In the genomic region with DNA sequence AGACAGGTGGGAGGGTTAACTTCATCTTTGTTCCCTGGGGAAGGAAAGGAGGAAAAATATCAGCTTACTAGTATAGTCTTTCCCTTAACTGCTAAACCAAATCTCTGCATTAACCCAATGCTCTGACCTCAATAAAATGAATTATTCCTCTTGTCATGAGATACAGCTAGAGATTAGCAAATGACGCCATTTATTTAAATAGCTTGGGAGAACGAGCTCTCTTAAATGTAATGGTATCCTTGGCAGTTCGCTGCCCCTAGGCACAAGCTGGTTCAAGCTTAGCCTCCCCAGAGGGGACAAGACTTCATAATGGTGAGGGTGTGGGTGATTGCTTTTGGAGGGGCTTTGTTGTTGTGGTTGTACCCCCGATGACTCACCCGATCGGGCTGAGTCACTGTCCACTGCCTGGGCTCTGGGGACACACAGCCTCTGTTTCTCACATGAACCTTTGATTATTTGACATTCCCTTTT, we compare ENCODE assay signal across 18 cellular contexts. TPM values are rescaled to one million over a fixed set of nuclear protein-coding genes. Genes with fewer than 3 reads are reported as not detected.
DNase-seq lines count a peak whose midpoint lies in the region; ATAC-seq and TF ChIP-seq lines count a peak whose summit lies in the region.
"Had no signal": no experiment of that assay in that cellular context is flagged by ENCODE, and none has a peak within 500 bp of the region (broad histone marks: within the 10 kb centered on the region; RNA-seq: fewer than 3 reads in every experiment).

No MANE protein-coding gene starts in this region.

- no peaks in the 10 kb centered on the region for H3K27me3 ChIP-seq in ACC112 (ENCODE audit: insufficient read depth, low read length)
- H3K27me3 ChIP-seq: spleen, stomach had no signal

- H3K27ac ChIP-seq in ACC112 (ENCODE audit: low read depth, low read length) = peak overlapping the region; percentile 63
- H3K27ac ChIP-seq: spleen, VCaP had no signal

- TF ChIP-seq CTCF in HFFc6 (IDR thresholded peaks at IDR 0.05) (no peak), WTC11 (IDR thresholded peaks at IDR 0.05) (no peak), mesothelial cell of epicardium (IDR thresholded peaks at IDR 0.05; ENCODE audit: unreplicated experiment) (no peak)

- H3K27ac Mint-ChIP-seq in HFFc6 = peak overlapping the region; percentile 3
- 0 out of 2 replicates have a peak overlapping the region, but pooled peaks have one; percentile 50 for H3K27ac Mint-ChIP-seq in WTC11
- H3K27ac Mint-ChIP-seq in mesothelial cell of epicardium = peak overlapping the region; percentile 95
- H3K27ac Mint-ChIP-seq: activated naive CD4-positive, alpha-beta T cell treated with anti-CD3 and anti-CD28 coated beads, Interleukin-2, amount 10 ng/mL, durations not matched to agents 7 days and 5 days; effector memory CD8-positive, alpha-beta T cell; memory B cell had no signal

- DNase-seq in HFFc6 = no peak
- no peak for DNase-seq in WTC11 (ENCODE audit: low spot score)
- no peak for DNase-seq in mesothelial cell of epicardium (ENCODE audit: low spot score in 2 of 2, unreplicated experiment in 2 of 2)
- DNase-seq in HuH-7.5 (ENCODE audit: low spot score) = no peak
- DNase-seq in activated CD4-positive, alpha-beta T cell treated with anti-CD3 and anti-CD28 coated beads for 4 hours = no peak
- no peak for DNase-seq in ecto neural progenitor cell (ENCODE audit: low spot score)
- DNase-seq: activated naive CD4-positive, alpha-beta T cell treated with anti-CD3 and anti-CD28 coated beads, Interleukin-2, amount 10 ng/mL, durations not matched to agents 7 days and 5 days; effector memory CD8-positive, alpha-beta T cell; NCI-H226; occipital lobe; SK-N-SH; spleen; stomach had no signal

- H3K9me3 Mint-ChIP-seq in HFFc6 (no peaks in the 10 kb centered on the region), WTC11 (no peaks in the 10 kb centered on the region; the same call in 1 of the 2 replicates), mesothelial cell of epicardium (no peaks in the 10 kb centered on the region)
- H3K9me3 Mint-ChIP-seq: activated naive CD4-positive, alpha-beta T cell treated with anti-CD3 and anti-CD28 coated beads, Interleukin-2, amount 10 ng/mL, durations not matched to agents 7 days and 5 days; effector memory CD8-positive, alpha-beta T cell; memory B cell had no signal

- no peaks in the 10 kb centered on the region for H3K36me3 ChIP-seq in ACC112 (ENCODE audit: insufficient read depth, low read length)

- no peak overlapping the region; the same call in 1 of the 2 replicates for H3K4me3 ChIP-seq in ACC112 (ENCODE audit: low read depth, low read length)
- H3K4me3 ChIP-seq: HAP-1, spleen, stomach had no signal

- POLR2A ChIA-PET in WTC11 (lab: Charles Lee) = interaction anchor here (1.0 kb wide), 2 partner anchors 15 to 19 kb away, joined by 4 to 6 read pairs; a partner anchor contains a TSS

- ATAC-seq in WTC11 (no peak), HG03135 (IDR thresholded peaks at IDR 0.05; ENCODE audit: unreplicated experiment) (no peak)
- ATAC-seq: effector memory CD8-positive, alpha-beta T cell had no signal

- H2AFZ ChIP-seq in ACC112 (ENCODE audit: low read length, unreplicated experiment) = no peak overlapping the region

- H3K4me3 Mint-ChIP-seq in HFFc6 (no peak overlapping the region), WTC11 (no peak overlapping the region), mesothelial cell of epicardium (peak overlapping the region; percentile 3)
- H3K4me3 Mint-ChIP-seq: activated naive CD4-positive, alpha-beta T cell treated with anti-CD3 and anti-CD28 coated beads, Interleukin-2, amount 10 ng/mL, durations not matched to agents 7 days and 5 days; effector memory CD8-positive, alpha-beta T cell; memory B cell had no signal

- peaks cover 1% of the 10 kb centered on the region for H3K79me2 ChIP-seq in ACC112 (ENCODE audit: control insufficient read depth, insufficient read depth, low read length, unreplicated experiment)

- peaks cover 36% of the 10 kb centered on the region for H3K4me1 ChIP-seq in ACC112 (ENCODE audit: control insufficient read depth, insufficient read depth, low read length, unreplicated experiment)

- no peaks in the 10 kb centered on the region; the same call in 1 of the 2 replicates for H3K27me3 Mint-ChIP-seq in HFFc6 (ENCODE audit: insufficient read depth)
- H3K27me3 Mint-ChIP-seq in WTC11 (ENCODE audit: low read depth) = no peaks in the 10 kb centered on the region
- no peaks in the 10 kb centered on the region for H3K27me3 Mint-ChIP-seq in mesothelial cell of epicardium (ENCODE audit: low read depth)
- H3K27me3 Mint-ChIP-seq: activated naive CD4-positive, alpha-beta T cell treated with anti-CD3 and anti-CD28 coated beads, Interleukin-2, amount 10 ng/mL, durations not matched to agents 7 days and 5 days; effector memory CD8-positive, alpha-beta T cell; memory B cell had no signal

- peaks cover 12% of the 10 kb centered on the region for H3K36me3 Mint-ChIP-seq in HFFc6 (ENCODE audit: low read depth)
- H3K36me3 Mint-ChIP-seq in WTC11 = 0 out of 2 replicates have a peak, but pooled peaks cover 4% of the 10 kb centered on the region
- H3K36me3 Mint-ChIP-seq in mesothelial cell of epicardium = peaks cover 19% of the 10 kb centered on the region

- H3K4me1 Mint-ChIP-seq in HFFc6 (ENCODE audit: low read depth) = peaks cover 48% of the 10 kb centered on the region
- peaks cover 19% of the 10 kb centered on the region for H3K4me1 Mint-ChIP-seq in WTC11
- peaks cover 57% of the 10 kb centered on the region for H3K4me1 Mint-ChIP-seq in mesothelial cell of epicardium

- CTCF ChIA-PET in WTC11 (lab: Charles Lee) = interaction anchor here (1.0 to 1.7 kb wide), 2 partner anchors 14 to 19 kb away, joined by 7 to 8 read pairs; a partner anchor contains a TSS

TF ChIP-seq in WTC11, 78 proteins besides CTCF, POLR2A, EP300 and RAD21:
- TF ChIP-seq, protein P1, sequence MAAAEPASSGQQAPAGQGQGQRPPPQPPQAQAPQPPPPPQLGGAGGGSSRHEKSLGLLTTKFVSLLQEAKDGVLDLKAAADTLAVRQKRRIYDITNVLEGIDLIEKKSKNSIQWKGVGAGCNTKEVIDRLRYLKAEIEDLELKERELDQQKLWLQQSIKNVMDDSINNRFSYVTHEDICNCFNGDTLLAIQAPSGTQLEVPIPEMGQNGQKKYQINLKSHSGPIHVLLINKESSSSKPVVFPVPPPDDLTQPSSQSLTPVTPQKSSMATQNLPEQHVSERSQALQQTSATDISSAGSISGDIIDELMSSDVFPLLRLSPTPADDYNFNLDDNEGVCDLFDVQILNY (CRISPR knock-in tag; IDR thresholded peaks at IDR 0.05) = no peak
- TF ChIP-seq EMX1 (CRISPR knock-in tag; IDR thresholded peaks at IDR 0.05) (no peak), JUN (CRISPR knock-in tag; IDR thresholded peaks at IDR 0.05) (no peak), SP1 (CRISPR knock-in tag; conservative IDR thresholded peaks at IDR 0.05) (no peak), NFYB (CRISPR knock-in tag; conservative IDR thresholded peaks at IDR 0.05; ENCODE audit: low read depth) (no peak)
- TF ChIP-seq, protein P2, sequence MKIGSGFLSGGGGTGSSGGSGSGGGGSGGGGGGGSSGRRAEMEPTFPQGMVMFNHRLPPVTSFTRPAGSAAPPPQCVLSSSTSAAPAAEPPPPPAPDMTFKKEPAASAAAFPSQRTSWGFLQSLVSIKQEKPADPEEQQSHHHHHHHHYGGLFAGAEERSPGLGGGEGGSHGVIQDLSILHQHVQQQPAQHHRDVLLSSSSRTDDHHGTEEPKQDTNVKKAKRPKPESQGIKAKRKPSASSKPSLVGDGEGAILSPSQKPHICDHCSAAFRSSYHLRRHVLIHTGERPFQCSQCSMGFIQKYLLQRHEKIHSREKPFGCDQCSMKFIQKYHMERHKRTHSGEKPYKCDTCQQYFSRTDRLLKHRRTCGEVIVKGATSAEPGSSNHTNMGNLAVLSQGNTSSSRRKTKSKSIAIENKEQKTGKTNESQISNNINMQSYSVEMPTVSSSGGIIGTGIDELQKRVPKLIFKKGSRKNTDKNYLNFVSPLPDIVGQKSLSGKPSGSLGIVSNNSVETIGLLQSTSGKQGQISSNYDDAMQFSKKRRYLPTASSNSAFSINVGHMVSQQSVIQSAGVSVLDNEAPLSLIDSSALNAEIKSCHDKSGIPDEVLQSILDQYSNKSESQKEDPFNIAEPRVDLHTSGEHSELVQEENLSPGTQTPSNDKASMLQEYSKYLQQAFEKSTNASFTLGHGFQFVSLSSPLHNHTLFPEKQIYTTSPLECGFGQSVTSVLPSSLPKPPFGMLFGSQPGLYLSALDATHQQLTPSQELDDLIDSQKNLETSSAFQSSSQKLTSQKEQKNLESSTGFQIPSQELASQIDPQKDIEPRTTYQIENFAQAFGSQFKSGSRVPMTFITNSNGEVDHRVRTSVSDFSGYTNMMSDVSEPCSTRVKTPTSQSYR (CRISPR knock-in tag; IDR thresholded peaks at IDR 0.05) = no peak

RNA-seq across cellular contexts. Expression of a gene that starts 19.6 kb away (rescaled TPM):
- total RNA-seq in HFFc6 (2021; fragmentation: NEBNext Ultra II Directional; extraction: Animal tissue kit (Norgen Biotek cat#: 25700)) = 10 to 100 TPM; 14.1 to 22.7 (median 18.0) TPM
- total RNA-seq in WTC11 (2021) (14.2 to 18.2 TPM (median 17.3 TPM) in 3 replicates), mesothelial cell of epicardium (37.5 to 47.6 TPM (median 45.7 TPM) in 3 replicates)

RNA-seq across cellular contexts. Expression of a gene that starts 34.1 kb away (rescaled TPM):
- total RNA-seq in HFFc6 (2021; fragmentation: NEBNext Ultra II Directional; extraction: Animal tissue kit (Norgen Biotek cat#: 25700)) = 1 to 10 TPM; 3.5 to 5.7 (median 5.0) TPM
- total RNA-seq in WTC11 (2021) = 38.4 to 49.1 TPM (median 38.6 TPM) in 3 replicates
- total RNA-seq in mesothelial cell of epicardium = 23.1 to 25.0 TPM (median 24.5 TPM) in 3 replicates

Comparison
In these comparisons a context has a peak if more than half of its experiments do, and no peak if none do; other contexts are left out.
1. H3K27ac Mint-ChIP-seq: peak in every context shown above with its lines; median percentile 95 in mesothelial cell of epicardium; 50 in WTC11; 3 in HFFc6.